Comparison of ENCODE assay signal across 8 cellular contexts in the genomic region with DNA sequence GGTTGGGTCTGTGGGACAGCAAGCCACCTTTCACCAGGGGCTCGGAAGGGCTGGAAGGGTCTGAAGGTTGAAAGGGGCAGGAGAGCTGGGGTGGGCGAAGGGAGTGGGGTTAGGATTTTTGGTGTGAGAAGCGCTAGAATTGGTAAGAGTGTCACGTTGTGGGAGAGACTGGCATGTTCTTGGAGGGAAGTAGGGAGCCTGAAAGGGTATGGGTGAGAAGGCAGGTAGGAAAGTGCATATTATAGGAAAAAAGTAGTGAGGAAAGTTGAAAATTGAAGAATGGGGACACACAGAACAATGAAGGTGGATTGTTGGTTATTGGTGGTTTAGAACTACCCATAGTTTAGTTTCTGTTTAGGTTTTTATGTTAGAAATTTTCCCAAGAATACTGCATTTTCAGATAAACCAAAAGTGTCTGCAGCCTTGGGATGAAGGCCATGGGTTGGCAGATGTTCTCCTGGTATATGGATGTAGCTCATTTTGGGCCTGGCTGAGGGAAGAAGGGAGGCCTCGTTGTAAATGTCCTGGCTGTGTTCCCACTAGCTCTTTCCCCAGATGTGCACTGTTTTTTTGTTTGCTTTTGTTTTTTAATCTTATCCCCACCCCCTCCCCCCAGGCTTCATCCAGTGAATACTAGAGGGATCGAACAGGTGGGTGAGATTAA. TPM values are rescaled to one million over a fixed set of nuclear protein-coding genes. Genes with fewer than 3 reads are reported as not detected.
DNase-seq lines count a peak whose midpoint lies in the region; ATAC-seq and TF ChIP-seq lines count a peak whose summit lies in the region.

No MANE protein-coding gene starts in this region.

- H3K4me1 Mint-ChIP-seq in activated B cell treated with CpG ODN at 0.5 μM for 24 hours = peaks cover 37% of the 10 kb centered on the region
- H3K4me1 Mint-ChIP-seq in stimulated activated naive B cell treated with anti-CD40 and anti-IgM and Interleukin-4, amounts not matched to agents 10 μg/mL and 1 μg/mL and 100 μg/mL, for 72 hours = peaks cover 24 to 47% of the 10 kb centered on the region in 2 donors

- no peaks in the 10 kb centered on the region for H3K36me3 ChIP-seq in hepatocyte (replicated peaks; ENCODE audit: insufficient read depth, low read depth)
- H3K36me3 ChIP-seq in BE2C = no peaks in the 10 kb centered on the region

- CTCF ChIA-PET in activated B cell treated with CpG ODN at 0.5 μM for 24 hours (lab: Charles Lee) = interaction anchor here (1.1 to 7.6 kb wide), 6 partner anchors 12 to 87 kb away, joined by 3 to 108 read pairs (median 8); no protein-coding TSS in a partner anchor

- H3K79me2 ChIP-seq in hepatocyte = peaks cover 85% of the 10 kb centered on the region

- H3K4me1 ChIP-seq in hepatocyte (ENCODE audit: insufficient read depth) (peaks cover 21% of the 10 kb centered on the region), BE2C (no peaks in the 10 kb centered on the region)

- no peaks in the 10 kb centered on the region for H3K9me3 ChIP-seq in hepatocyte (ENCODE audit: low read depth)
- no peaks in the 10 kb centered on the region for H3K9me3 ChIP-seq in BE2C

- peak overlapping the region; percentile 46 for H3K27ac Mint-ChIP-seq in activated B cell treated with CpG ODN at 0.5 μM for 24 hours
- H3K27ac Mint-ChIP-seq in stimulated activated naive B cell treated with anti-CD40 and anti-IgM and Interleukin-4, amounts not matched to agents 10 μg/mL and 1 μg/mL and 100 μg/mL, for 72 hours = peak overlapping the region; percentile 93

- WGBS in hepatocyte (ENCODE audit: low lambda C conversion rate, missing lambda C conversion rate) = 51% methylated on average over 5 of the region's 6 CpGs

- peak overlapping the region; percentile 98 for H3K27ac ChIP-seq in hepatocyte

- peak overlapping the region; percentile 89 for H3K4me2 ChIP-seq in hepatocyte

- DNase-seq in NCI-H1694 treated with DMSO at 0.1 percent for 48 hours (lab: John Stamatoyannopoulos, UW) = peak; percentile 19
- no peak for DNase-seq in NCI-H1694 (lab: John Stamatoyannopoulos, UW)
- no peak for DNase-seq in activated B cell treated with CpG ODN at 0.5 μM for 24 hours
- DNase-seq in hepatocyte (ENCODE audit: low spot score) = no peak
- no peak for DNase-seq in stimulated activated naive B cell treated with anti-CD40 and anti-IgM and Interleukin-4, amounts not matched to agents 10 μg/mL and 1 μg/mL and 100 μg/mL, for 72 hours
- DNase-seq in medulla oblongata (ENCODE audit: extremely low spot score) = no peak
- no peak for DNase-seq in BE2C
- no peak for DNase-seq in SKM-1 (lab: John Stamatoyannopoulos, UW; ENCODE audit: unreplicated experiment)

- H3K4me3 ChIP-seq in hepatocyte (peak overlapping the region; percentile 34), BE2C (ENCODE audit: low read depth, low read length) (no peak overlapping the region; the same call in 1 of the 2 replicates)

- H3K27me3 ChIP-seq in hepatocyte (no peaks in the 10 kb centered on the region), BE2C (no peaks in the 10 kb centered on the region)

- peaks cover 19% of the 10 kb centered on the region for H3K36me3 Mint-ChIP-seq in activated B cell treated with CpG ODN at 0.5 μM for 24 hours (ENCODE audit: low read depth)
- peaks cover 9 to 12% of the 10 kb centered on the region in 2 donors for H3K36me3 Mint-ChIP-seq in stimulated activated naive B cell treated with anti-CD40 and anti-IgM and Interleukin-4, amounts not matched to agents 10 μg/mL and 1 μg/mL and 100 μg/mL, for 72 hours

- H4K20me1 ChIP-seq in hepatocyte (ENCODE audit: insufficient read depth, poor library complexity, severe bottlenecking) = peaks cover 7% of the 10 kb centered on the region

- ATAC-seq in activated B cell treated with CpG ODN at 0.5 μM for 24 hours (ENCODE audit: low read depth) = no peak
- no peak for ATAC-seq in stimulated activated naive B cell treated with anti-CD40 and anti-IgM and Interleukin-4, amounts not matched to agents 10 μg/mL and 1 μg/mL and 100 μg/mL, for 72 hours (replicated peaks)

- TF ChIP-seq CTCF in activated B cell treated with CpG ODN at 0.5 μM for 24 hours (IDR thresholded peaks at IDR 0.05) = no peak
- no peak for TF ChIP-seq CTCF in hepatocyte (IDR thresholded peaks at IDR 0.05; ENCODE audit: poor library complexity)
- TF ChIP-seq CTCF in BE2C (IDR thresholded peaks at IDR 0.05; ENCODE audit: low read depth, low read length) = no peak

- no peaks in the 10 kb centered on the region for H3K9me2 ChIP-seq in hepatocyte (replicated peaks; ENCODE audit: insufficient read depth)

- no peaks in the 10 kb centered on the region for H3K9me3 Mint-ChIP-seq in activated B cell treated with CpG ODN at 0.5 μM for 24 hours
- H3K9me3 Mint-ChIP-seq in stimulated activated naive B cell treated with anti-CD40 and anti-IgM and Interleukin-4, amounts not matched to agents 10 μg/mL and 1 μg/mL and 100 μg/mL, for 72 hours = no peaks in the 10 kb centered on the region

- peak overlapping the region; percentile 78 for H3K4me3 Mint-ChIP-seq in activated B cell treated with CpG ODN at 0.5 μM for 24 hours
- peak overlapping the region; percentile 88 to 98 for H3K4me3 Mint-ChIP-seq in stimulated activated naive B cell treated with anti-CD40 and anti-IgM and Interleukin-4, amounts not matched to agents 10 μg/mL and 1 μg/mL and 100 μg/mL, for 72 hours

- no peaks in the 10 kb centered on the region for H3K27me3 Mint-ChIP-seq in activated B cell treated with CpG ODN at 0.5 μM for 24 hours
- H3K27me3 Mint-ChIP-seq in stimulated activated naive B cell treated with anti-CD40 and anti-IgM and Interleukin-4, amounts not matched to agents 10 μg/mL and 1 μg/mL and 100 μg/mL, for 72 hours = no peaks in the 10 kb centered on the region

- POLR2A ChIA-PET in activated B cell treated with CpG ODN at 0.5 μM for 24 hours (lab: Charles Lee) = interaction anchor here (0.6 kb wide), 1 partner anchor 754 kb away, joined by 6 read pairs; no protein-coding TSS in a partner anchor

- H2AFZ ChIP-seq in hepatocyte = no peak overlapping the region

- intact Hi-C loops in activated B cell treated with CpG ODN at 0.5 μM for 24 hours (cut with micrococcal nuclease) = loop anchor here (5.0 kb wide), 4 partner anchors 620 to 1890 kb away; a partner anchor contains a TSS

RNA-seq across cellular contexts. Expression of a gene that starts 1.2 kb away (rescaled TPM):
- total RNA-seq in activated B cell treated with CpG ODN at 0.5 μM for 24 hours (13.8 and 14.6 TPM in 2 replicates), hepatocyte (56.6 and 64.4 TPM in 2 replicates)
- polyA plus RNA-seq in hepatocyte = 58.2 and 62.7 TPM in 2 replicates
- 7.5 TPM for polyA plus RNA-seq in BE2C (2012; ENCODE audit: insufficient read depth, insufficient read length, low read depth)

RNA-seq across cellular contexts. Expression of a gene that starts 1.8 kb away (rescaled TPM):
- total RNA-seq in activated B cell treated with CpG ODN at 0.5 μM for 24 hours (38.0 and 41.0 TPM in 2 replicates), hepatocyte (27.4 and 28.0 TPM in 2 replicates)
- polyA plus RNA-seq in hepatocyte = 69.0 and 69.2 TPM in 2 replicates
- polyA plus RNA-seq in BE2C (2012; ENCODE audit: insufficient read depth, insufficient read length, low read depth) = 0.65 TPM

RNA-seq across cellular contexts. Expression of a gene that starts 53.3 kb away (rescaled TPM):
- total RNA-seq in activated B cell treated with CpG ODN at 0.5 μM for 24 hours (not detected in 2 replicates), hepatocyte (28.7 and 31.2 TPM in 2 replicates)
- 12.4 and 24.2 TPM in 2 replicates for polyA plus RNA-seq in hepatocyte
- polyA plus RNA-seq in BE2C (2012; ENCODE audit: insufficient read depth, insufficient read length, low read depth) = not detected

RNA-seq across cellular contexts. Expression of a gene that starts 57.7 kb away (rescaled TPM):
- 16.6 and 18.5 TPM in 2 replicates for total RNA-seq in activated B cell treated with CpG ODN at 0.5 μM for 24 hours
- total RNA-seq in hepatocyte = 34.0 and 40.4 TPM in 2 replicates
- 27.7 and 29.6 TPM in 2 replicates for polyA plus RNA-seq in hepatocyte
- polyA plus RNA-seq in BE2C (2012; ENCODE audit: insufficient read depth, insufficient read length, low read depth) = 5.9 TPM

Comparison
In these comparisons a context has a peak if more than half of its experiments do, and no peak if none do; other contexts are left out.
1. RNA of a gene that starts 53.3 kb away (total RNA-seq): 28.7 to 31.2 TPM in hepatocyte; not detected in activated B cell treated with CpG ODN at 0.5 μM for 24 hours; every median in the first group is over 10 times any median in the second.